Comparison of ENCODE assay signal across 8 cellular contexts in genomic region chr22:31753634-31754471, GRCh38. TPM values are rescaled to one million over a fixed set of nuclear protein-coding genes. Genes with fewer than 3 reads are reported as not detected.
DNase-seq lines count a peak whose midpoint lies in the region; ATAC-seq and TF ChIP-seq lines count a peak whose summit lies in the region.

Gene DEPDC5, plus strand, starts transcription at chr22:31754019. Its CDS starts 903 bp downstream, at chr22:31754922.

- H3K79me2 ChIP-seq in PC-3 (ENCODE audit: low read length) = peaks cover 31% of the 10 kb centered on the region

- H3K27me3 ChIP-seq in PC-3 (ENCODE audit: low read length) = no peaks in the 10 kb centered on the region

- H3K4me1 ChIP-seq in PC-3 (ENCODE audit: insufficient read depth, low read length) (peaks cover 20% of the 10 kb centered on the region), mucosa of descending colon (ENCODE audit: low read depth) (peaks cover 19% of the 10 kb centered on the region)

- DNase-seq in DMS 273 treated with DMSO at 0.1 percent for 48 hours (lab: John Stamatoyannopoulos, UW) (peak; percentile 76), PC-3 (peak; percentile 91), activated T-cell treated with anti-CD3 and anti-CD28 coated beads for 48 hours (ENCODE audit: low read depth) (peak; percentile 98), epithelial cell of prostate (ENCODE audit: low read depth, low spot score) (peak; percentile 60), mucosa of descending colon (peak; percentile 98 to 99 (median 98))
- DNase-seq in Jurkat, Clone E6-1 (ENCODE audit: low read depth, low spot score) = peak; percentile 89
- peak; percentile 94 for DNase-seq in stimulated activated CD8-positive, alpha-beta memory T cell treated with anti-CD3 and anti-CD28 coated beads, Interleukin-4, amount 100 ng/mL, for 24 hours (ENCODE audit: low read depth)

- no peaks in the 10 kb centered on the region for H3K36me3 ChIP-seq in PC-3 (ENCODE audit: low read depth, low read length)
- no peaks in the 10 kb centered on the region for H3K36me3 ChIP-seq in mucosa of descending colon (ENCODE audit: low read depth)

- peak within 1 kb of the TSS; percentile 96 for H3K4me3 ChIP-seq in Jurkat, Clone E6-1 (ENCODE audit: low read length)
- H3K4me3 ChIP-seq in PC-3 (ENCODE audit: low read length) = peak within 1 kb of the TSS; percentile 97
- H3K4me3 ChIP-seq in mucosa of descending colon = peak within 1 kb of the TSS; percentile 49

- no peaks in the 10 kb centered on the region for H4K20me1 ChIP-seq in PC-3 (ENCODE audit: low read length)

- TF ChIP-seq CTCF in PC-3 (conservative IDR thresholded peaks at IDR 0.05; ENCODE audit: low read depth, low read length) = no peak
- TF ChIP-seq CTCF in mucosa of descending colon (IDR thresholded peaks at IDR 0.05) = no peak

- peak within 1 kb of the TSS; percentile 86 for H2AFZ ChIP-seq in PC-3 (ENCODE audit: low read length)

- no peaks in the 10 kb centered on the region for H3K9me2 ChIP-seq in PC-3 (replicated peaks; ENCODE audit: low read length)

- TSS peak; percentile 51 for BruUV-seq in PC-3 (replicated peaks; lab: Mats Ljungman, UMichigan)

- peak within 1 kb of the TSS; percentile 88 for H3K9ac ChIP-seq in PC-3 (ENCODE audit: low read length)

- H3K27ac ChIP-seq in PC-3 (ENCODE audit: low read length) = peak within 1 kb of the TSS; percentile 84
- H3K27ac ChIP-seq in epithelial cell of prostate = peak within 1 kb of the TSS; percentile 97

- H3K9me3 ChIP-seq in PC-3 (ENCODE audit: low read length) = no peaks in the 10 kb centered on the region
- H3K9me3 ChIP-seq in mucosa of descending colon = no peaks in the 10 kb centered on the region

- intact Hi-C loops in PC-3 (cut with micrococcal nuclease) = loop anchor here (5.0 kb wide), 2 partner anchors 92 to 193 kb away; partner anchors contain the start of gene PISD
- intact Hi-C loops in mucosa of descending colon (cut with DNase I, micrococcal nuclease) = loop anchor here in 1 of 2 donors (10.0 kb wide), 1 partner anchor 191 kb away; the partner anchor contains the start of gene YWHAH

- H3K4me2 ChIP-seq in PC-3 (ENCODE audit: low read length) = peak within 1 kb of the TSS; percentile 91

- POLR2A ChIA-PET in PC-3 (lab: Charles Lee; ENCODE audit: unreplicated experiment) = interaction anchor here (1.1 kb wide), 1 partner anchor 92 kb away, joined by 5 read pairs; the partner anchor contains the start of gene PISD

- CTCF ChIA-PET in PC-3 (lab: Charles Lee) = no interaction called here

- no peaks in the 10 kb centered on the region for H3F3A ChIP-seq in PC-3 (ENCODE audit: low read length, unreplicated experiment)

- ATAC-seq in GM21529 (IDR thresholded peaks at IDR 0.05; ENCODE audit: unreplicated experiment) = peak; percentile 59
- ATAC-seq in PC-3 = peak; percentile 79
- ATAC-seq in mucosa of descending colon = peak; percentile 90

RNA-seq across cellular contexts. Expression of gene DEPDC5, which starts in this region (rescaled TPM):
- 22.8 TPM for polyA plus RNA-seq in Jurkat, Clone E6-1 (2012; ENCODE audit: insufficient read depth, insufficient read length)
- total RNA-seq in PC-3 (2014; rRNA removed) (7.9 and 8.3 TPM in 2 replicates), mucosa of descending colon (10 to 100 TPM; 48.7 to 53.1 (median 49.5) TPM)

Comparison
In these comparisons a context has a peak if more than half of its experiments do, and no peak if none do; other contexts are left out.
1. Peak in every context shown above with its lines: DNase-seq, ATAC-seq, H3K4me3 ChIP-seq and H3K27ac ChIP-seq.